ENCODE assay signal across 20 cellular contexts in genomic region chr21:40902993-40903392, GRCh38. TPM values are rescaled to one million over a fixed set of nuclear protein-coding genes. Genes with fewer than 3 reads are reported as not detected.
"Had no signal": no experiment of that assay in that cellular context is flagged by ENCODE, and none has a peak within 500 bp of the region (broad histone marks: within the 10 kb centered on the region; RNA-seq: fewer than 3 reads in every experiment).

No MANE protein-coding gene starts in this region.

- H3K27me3 ChIP-seq: foreskin keratinocyte, hepatocyte, suprapubic skin, tibial artery, upper lobe of right lung, vagina had no signal

- H3K79me2 ChIP-seq: hepatocyte had no signal

- H2AFZ ChIP-seq: hepatocyte had no signal

- H3K4me2 ChIP-seq: hepatocyte had no signal

- H3K36me3 ChIP-seq: left ventricle myocardium inferior, lower lobe of right lung, pancreas, suprapubic skin, tibial artery, upper lobe of right lung, vagina had no signal

- H3K9me3 ChIP-seq: lower lobe of right lung, pancreas, suprapubic skin, upper lobe of right lung, vagina had no signal

- DNase-seq: dermis blood vessel endothelial cell; erythroblast; foreskin keratinocyte; kidney; left cardiac atrium; left ventricle myocardium inferior; lower lobe of right lung; mesenchymal stem cell; naive B cell; right cardiac atrium; small intestine; stimulated activated CD4-positive, alpha-beta T cell treated with anti-CD3 and anti-CD28 coated beads, Interleukin-12 subunit alpha, Interleukin-12 subunit beta, amount 100 ng/mL, for 4 hours; stimulated activated naive CD4-positive, alpha-beta T cell treated with Interleukin-2 at 50 U/mL for 16 hours; tibial artery; upper lobe of right lung had no signal

- H3K27ac ChIP-seq: foreskin keratinocyte, hepatocyte, lower lobe of right lung, suprapubic skin, tibial artery, upper lobe of right lung, vagina had no signal

- H3K4me3 ChIP-seq: hepatocyte, left ventricle myocardium inferior, lower lobe of right lung, pancreas, suprapubic skin, tibial artery, upper lobe of right lung, vagina had no signal

- H3K4me1 ChIP-seq: foreskin keratinocyte, lower lobe of right lung, pancreas, suprapubic skin, tibial artery, upper lobe of right lung, vagina had no signal

- ATAC-seq: foreskin keratinocyte, lower lobe of right lung, upper lobe of right lung had no signal

RNA-seq across cellular contexts. Expression of gene DSCAM, which starts 56.0 kb away (rescaled TPM):
- total RNA-seq: endothelial cell of umbilical vein, kidney, left cardiac atrium, left ventricle myocardium inferior, right cardiac atrium, upper lobe of right lung, vagina had no signal
- polyA plus RNA-seq: endothelial cell of umbilical vein, hepatocyte had no signal
